In the genomic region with DNA sequence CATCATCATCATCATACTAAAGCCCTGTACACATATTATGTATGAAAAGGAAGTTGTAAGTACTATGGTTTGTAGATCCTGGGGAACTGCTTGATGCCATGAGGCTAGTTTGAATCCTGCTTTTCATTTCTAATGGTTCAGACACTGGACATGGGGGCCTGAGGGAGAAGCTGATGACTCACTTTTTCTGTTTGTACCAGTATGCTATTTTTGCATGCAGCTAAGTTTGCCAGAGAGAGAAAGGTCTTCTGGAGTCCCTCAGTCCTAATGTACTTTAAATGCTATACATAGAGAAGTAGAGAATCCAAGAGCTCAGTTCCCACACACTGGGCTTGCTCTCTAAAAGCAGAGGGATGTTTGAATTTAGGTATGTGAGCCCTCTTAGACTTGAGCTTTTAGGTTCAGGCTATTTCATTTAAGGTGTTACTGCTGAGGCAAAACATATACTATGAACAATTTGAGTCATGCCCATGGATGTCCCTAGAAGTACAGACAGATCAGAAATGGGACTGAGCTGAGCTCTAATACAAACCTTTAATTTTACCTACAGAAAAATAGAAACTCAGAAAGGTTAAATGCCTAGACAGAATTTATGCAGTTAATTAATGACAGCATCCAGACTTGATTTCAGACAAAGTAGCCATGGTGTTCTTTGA, we compare ENCODE assay signal across 1 cellular context.
TF ChIP-seq lines count a peak whose summit lies in the region.

No MANE protein-coding gene starts in this region.

TF ChIP-seq in IMR-90, 13 proteins besides CTCF, POLR2A, EP300 and RAD21 (continued from another document):
- TF ChIP-seq ELK1 (IDR thresholded peaks at IDR 0.05; ENCODE audit: borderline replicate concordance, low read depth, low read length) (no peak), FOS (IDR thresholded peaks at IDR 0.05; ENCODE audit: low read depth, low read length) (no peak), CHD1 (IDR thresholded peaks at IDR 0.05; ENCODE audit: low read depth, low read length) (no peak), SMC3 (IDR thresholded peaks at IDR 0.05; ENCODE audit: low read depth, low read length) (no peak)
